22 cellular contexts compared by ENCODE assay signal in genomic region chr1:207858271-207858670, GRCh38. TPM values are rescaled to one million over a fixed set of nuclear protein-coding genes. Genes with fewer than 3 reads are reported as not detected.
DNase-seq lines count a peak whose midpoint lies in the region; ATAC-seq, FAIRE-seq and TF ChIP-seq lines count a peak whose summit lies in the region.
"Had no signal": no experiment of that assay in that cellular context is flagged by ENCODE, and none has a peak within 500 bp of the region (broad histone marks: within the 10 kb centered on the region; RNA-seq: fewer than 3 reads in every experiment).

No MANE protein-coding gene starts in this region.

- intact Hi-C loops in endothelial cell of umbilical vein (cut with micrococcal nuclease) (loop anchor here (1.0 kb wide), 1 partner anchor 10 kb away; no protein-coding TSS in a partner anchor), lower lobe of right lung (cut with DNase I) (no loop called here)

- H3K36me3 ChIP-seq in KOPT-K1 (ENCODE audit: insufficient read depth, low read length) = peaks cover 85% of the 10 kb centered on the region
- peaks cover 8 to 12% of the 10 kb centered on the region in 2 experiments for H3K36me3 ChIP-seq in endothelial cell of umbilical vein (ENCODE audit: control insufficient read depth in 2 of 2, extremely low read depth in 1 of 2, insufficient read depth in 2 of 2, low read length in 2 of 2)
- H3K36me3 ChIP-seq in lower lobe of right lung = peaks cover 18% of the 10 kb centered on the region
- H3K36me3 ChIP-seq in BE2C = no peaks in the 10 kb centered on the region
- H3K36me3 ChIP-seq: Peyer's patch had no signal

- ATAC-seq in lower lobe of right lung (no peak), HG03378 (IDR thresholded peaks at IDR 0.05; ENCODE audit: unreplicated experiment) (no peak)

- FAIRE-seq in endothelial cell of umbilical vein (lab: Jason Lieb, UNC) = no peak
- FAIRE-seq: A204.1, GM12892, GM19239 had no signal

- H4K20me1 ChIP-seq in endothelial cell of umbilical vein (replicated peaks; ENCODE audit: control insufficient read depth, extremely low read depth, insufficient read depth, low read length) = no peaks in the 10 kb centered on the region

- H3K27me3 ChIP-seq in endothelial cell of umbilical vein (ENCODE audit: control insufficient read depth in 2 of 2, insufficient read depth in 2 of 2, low read length in 2 of 2) = no peaks in the 10 kb centered on the region
- no peaks in the 10 kb centered on the region for H3K27me3 ChIP-seq in lower lobe of right lung (ENCODE audit: low read depth)
- no peaks in the 10 kb centered on the region for H3K27me3 ChIP-seq in BE2C
- H3K27me3 ChIP-seq: Peyer's patch had no signal

- H3K9ac ChIP-seq in endothelial cell of umbilical vein (replicated peaks; ENCODE audit: extremely low read depth, insufficient read depth, low read length) = no peak overlapping the region

- BruUV-seq in endothelial cell of umbilical vein (replicated peaks; lab: Mats Ljungman, UMichigan) = no TSS peak

- TF ChIP-seq POLR2A in endothelial cell of umbilical vein (IDR thresholded peaks at IDR 0.05; ENCODE audit: low read depth, low read length) = no peak

- no peak overlapping the region for H2AFZ ChIP-seq in endothelial cell of umbilical vein (ENCODE audit: low read depth, low read length)

- H3K79me2 ChIP-seq in endothelial cell of umbilical vein (ENCODE audit: control insufficient read depth, insufficient read depth, low read length) = peaks cover 76% of the 10 kb centered on the region

- POLR2A ChIA-PET in endothelial cell of umbilical vein (lab: Charles Lee) = no interaction called here

- H3K9me3 ChIP-seq in KOPT-K1 (ENCODE audit: insufficient read depth, low read length, poor library complexity, severe bottlenecking) (no peaks in the 10 kb centered on the region), endothelial cell of umbilical vein (replicated peaks; ENCODE audit: control insufficient read depth, insufficient read depth, low read length) (no peaks in the 10 kb centered on the region), lower lobe of right lung (no peaks in the 10 kb centered on the region), BE2C (no peaks in the 10 kb centered on the region)
- H3K9me3 ChIP-seq: Peyer's patch had no signal

- peak overlapping the region; percentile 31 for H3K4me2 ChIP-seq in endothelial cell of umbilical vein (ENCODE audit: insufficient read depth, low read length)

- dilution Hi-C loops in endothelial cell of umbilical vein (cut with MboI; ENCODE audit: extremely low pct_ligation_motif_present, low sequenced_read_pairs) = no loop called here

- TF ChIP-seq CTCF in endothelial cell of umbilical vein (IDR thresholded peaks at IDR 0.05; ENCODE audit: extremely low read depth in 1 of 2, insufficient read depth in 1 of 2, low read depth in 1 of 2, low read length in 2 of 2) (no peak), lower lobe of right lung (IDR thresholded peaks at IDR 0.05) (no peak), BE2C (IDR thresholded peaks at IDR 0.05; ENCODE audit: low read depth, low read length) (no peak)

- H3K4me3 ChIP-seq in endothelial cell of umbilical vein (replicated peaks in 1 of 3; ENCODE audit: insufficient read depth in 1 of 3, low read depth in 1 of 3, low read length in 3 of 3) (no peak overlapping the region), lower lobe of right lung (no peak overlapping the region), BE2C (ENCODE audit: low read depth, low read length) (no peak overlapping the region)
- H3K4me3 ChIP-seq: Peyer's patch had no signal

- peak overlapping the region; percentile 44 for H3K27ac ChIP-seq in KOPT-K1 (ENCODE audit: low read depth, low read length, poor library complexity, severe bottlenecking)
- H3K27ac ChIP-seq in endothelial cell of umbilical vein (ENCODE audit: insufficient read depth, low read depth, low read length) = no peak overlapping the region
- H3K27ac ChIP-seq in lower lobe of right lung = peak overlapping the region; percentile 9
- H3K27ac ChIP-seq: Peyer's patch had no signal

- DNase-seq in AML-193 (lab: John Stamatoyannopoulos, UW) (peak; percentile 27 to 35), endothelial cell of umbilical vein (ENCODE audit: low read depth, low spot score) (no peak), lower lobe of right lung (no peak), GDM1 (lab: John Stamatoyannopoulos, UW) (no peak), BE2C (no peak), anterior cingulate cortex (lab: John Stamatoyannopoulos, UW) (no peak)
- DNase-seq: Calu3; CD4-positive, alpha-beta T cell; NCI-H1092 treated with DMSO at 0.1 percent for 48 hours; NCI-H187; NCI-H446; NCI-H774; Peyer's patch; Right ventricle myocardium superior had no signal

- CTCF ChIA-PET in endothelial cell of umbilical vein (lab: Charles Lee) = interaction anchor here (0.5 to 4.0 kb wide), 4 partner anchors 11 to 493 kb away, joined by 3 to 29 read pairs (median 4); no protein-coding TSS in a partner anchor

- H3K9me1 ChIP-seq in endothelial cell of umbilical vein (replicated peaks; ENCODE audit: control insufficient read depth, extremely low read depth, insufficient read depth, low read length) = no peaks in the 10 kb centered on the region

- H3K4me1 ChIP-seq in endothelial cell of umbilical vein (ENCODE audit: control insufficient read depth, extremely low read depth, insufficient read depth, low read length) (peaks cover 23% of the 10 kb centered on the region), lower lobe of right lung (peaks cover 61% of the 10 kb centered on the region), BE2C (no peaks in the 10 kb centered on the region)

TF ChIP-seq in endothelial cell of umbilical vein, 7 proteins besides CTCF, POLR2A, EP300 and RAD21:
- TF ChIP-seq GATA2 (IDR thresholded peaks at IDR 0.05; ENCODE audit: insufficient read depth, insufficient read length, low read depth, low read length) (no peak), JUN (IDR thresholded peaks at IDR 0.05; ENCODE audit: borderline replicate concordance, insufficient read depth, insufficient read length, low read depth) (no peak), EZH2 (IDR thresholded peaks at IDR 0.05; ENCODE audit: borderline replicate concordance, low read depth, low read length, severe bottlenecking) (no peak), FOS (IDR thresholded peaks at IDR 0.05; ENCODE audit: borderline replicate concordance, insufficient read depth, low read length) (no peak), POLR2AphosphoS5 (IDR thresholded peaks at IDR 0.05; ENCODE audit: insufficient read depth, low read depth, low read length) (no peak), MYC (IDR thresholded peaks at IDR 0.05; ENCODE audit: low read depth, low read length) (no peak)
- TF ChIP-seq, protein P1, sequence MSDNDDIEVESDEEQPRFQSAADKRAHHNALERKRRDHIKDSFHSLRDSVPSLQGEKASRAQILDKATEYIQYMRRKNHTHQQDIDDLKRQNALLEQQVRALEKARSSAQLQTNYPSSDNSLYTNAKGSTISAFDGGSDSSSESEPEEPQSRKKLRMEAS (IDR thresholded peaks at IDR 0.05; ENCODE audit: insufficient read depth, insufficient read length) = no peak

RNA-seq across cellular contexts. Expression of gene CD34, which starts 52.7 kb away (rescaled TPM):
- total RNA-seq in endothelial cell of umbilical vein (115 and 174 TPM in 2 replicates), lower lobe of right lung (44.6 TPM)
- polyA plus RNA-seq in endothelial cell of umbilical vein = 102 and 136 TPM in 2 replicates
- 39.5 and 65.4 TPM in 2 replicates for polyA plus RNA-seq in endothelial cell of umbilical vein (2011; cell fraction: cytosol; rRNA removed)
- 32.2 and 55.6 TPM in 2 replicates for polyA plus RNA-seq in endothelial cell of umbilical vein (2011; cell fraction: nucleus; rRNA removed)
- 16.9 and 23.7 TPM in 2 replicates for polyA plus RNA-seq in endothelial cell of umbilical vein (2012)
- 87.5 and 111 TPM in 2 replicates for polyA minus RNA-seq in endothelial cell of umbilical vein
- polyA minus RNA-seq in endothelial cell of umbilical vein (2011; cell fraction: cytosol; rRNA and poly(A)+ RNA removed) = not detected
- 19.8 and 20.0 TPM in 2 replicates for polyA minus RNA-seq in endothelial cell of umbilical vein (2011; cell fraction: nucleus; rRNA and poly(A)+ RNA removed)
- polyA plus RNA-seq in BE2C (2012; ENCODE audit: insufficient read depth, insufficient read length, low read depth) = 0.32 TPM
- total RNA-seq: CD4-positive, alpha-beta T cell; G401; HT1080 had no signal
- polyA plus RNA-seq: IgD-negative memory B cell had no signal

Comparison
In these comparisons a context has a peak if more than half of its experiments do, and no peak if none do; other contexts are left out.
1. DNase-seq: peak in AML-193 (2 of 2); none in endothelial cell of umbilical vein (single experiment), lower lobe of right lung (single experiment), GDM1 (single experiment), BE2C (single experiment) and anterior cingulate cortex (0 of 58).